In genomic region chr7:140506788-140507464, GRCh38 we compare ENCODE assay signal across 1 cellular context.
TF ChIP-seq lines count a peak whose summit lies in the region.

No MANE protein-coding gene starts in this region.

TF ChIP-seq in HEK293, 187 proteins besides CTCF, POLR2A, EP300 and RAD21 (continued from another document and continues in another):
- TF ChIP-seq, protein P1, sequence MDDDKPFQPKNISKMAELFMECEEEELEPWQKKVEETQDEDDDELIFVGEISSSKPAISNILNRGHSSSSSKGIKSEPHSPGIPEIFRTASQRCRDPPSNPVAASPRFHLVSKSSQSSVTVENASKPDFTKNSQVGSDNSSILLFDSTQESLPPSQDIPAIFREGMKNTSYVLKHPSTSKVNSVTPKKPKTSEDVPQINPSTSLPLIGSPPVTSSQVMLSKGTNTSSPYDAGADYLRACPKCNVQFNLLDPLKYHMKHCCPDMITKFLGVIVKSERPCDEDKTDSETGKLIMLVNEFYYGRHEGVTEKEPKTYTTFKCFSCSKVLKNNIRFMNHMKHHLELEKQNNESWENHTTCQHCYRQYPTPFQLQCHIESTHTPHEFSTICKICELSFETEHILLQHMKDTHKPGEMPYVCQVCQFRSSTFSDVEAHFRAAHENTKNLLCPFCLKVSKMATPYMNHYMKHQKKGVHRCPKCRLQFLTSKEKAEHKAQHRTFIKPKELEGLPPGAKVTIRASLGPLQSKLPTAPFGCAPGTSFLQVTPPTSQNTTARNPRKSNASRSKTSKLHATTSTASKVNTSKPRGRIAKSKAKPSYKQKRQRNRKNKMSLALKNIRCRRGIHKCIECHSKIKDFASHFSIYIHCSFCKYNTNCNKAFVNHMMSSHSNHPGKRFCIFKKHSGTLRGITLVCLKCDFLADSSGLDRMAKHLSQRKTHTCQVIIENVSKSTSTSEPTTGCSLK (tag by site-specific recombination; IDR thresholded peaks at IDR 0.05), result no peak
- TF ChIP-seq ZNF23 (tag by site-specific recombination; IDR thresholded peaks at IDR 0.05; ENCODE audit: borderline replicate concordance), result no peak
- no peak for TF ChIP-seq PRDM1 (tag by site-specific recombination; IDR thresholded peaks at IDR 0.05)
- TF ChIP-seq ZNF621 (tag by site-specific recombination; IDR thresholded peaks at IDR 0.05), result no peak
- TF ChIP-seq ZNF529 (tag by site-specific recombination; IDR thresholded peaks at IDR 0.05; ENCODE audit: insufficient replicate concordance), result no peak
- TF ChIP-seq ZNF175 (tag by site-specific recombination; IDR thresholded peaks at IDR 0.05), result no peak
- no peak for TF ChIP-seq KLF17 (tag by site-specific recombination; IDR thresholded peaks at IDR 0.05)
- no peak for TF ChIP-seq SETDB1 (IDR thresholded peaks at IDR 0.05; ENCODE audit: insufficient read length, low read length)
- TF ChIP-seq ZNF561 (tag by site-specific recombination; IDR thresholded peaks at IDR 0.05; ENCODE audit: borderline replicate concordance), result peak; percentile 32; the same call in 1 of the 2 replicates
- TF ChIP-seq ZNF366 (tag by site-specific recombination; conservative IDR thresholded peaks at IDR 0.05), result no peak; the same call in 1 of the 2 replicates
- TF ChIP-seq, protein P2, sequence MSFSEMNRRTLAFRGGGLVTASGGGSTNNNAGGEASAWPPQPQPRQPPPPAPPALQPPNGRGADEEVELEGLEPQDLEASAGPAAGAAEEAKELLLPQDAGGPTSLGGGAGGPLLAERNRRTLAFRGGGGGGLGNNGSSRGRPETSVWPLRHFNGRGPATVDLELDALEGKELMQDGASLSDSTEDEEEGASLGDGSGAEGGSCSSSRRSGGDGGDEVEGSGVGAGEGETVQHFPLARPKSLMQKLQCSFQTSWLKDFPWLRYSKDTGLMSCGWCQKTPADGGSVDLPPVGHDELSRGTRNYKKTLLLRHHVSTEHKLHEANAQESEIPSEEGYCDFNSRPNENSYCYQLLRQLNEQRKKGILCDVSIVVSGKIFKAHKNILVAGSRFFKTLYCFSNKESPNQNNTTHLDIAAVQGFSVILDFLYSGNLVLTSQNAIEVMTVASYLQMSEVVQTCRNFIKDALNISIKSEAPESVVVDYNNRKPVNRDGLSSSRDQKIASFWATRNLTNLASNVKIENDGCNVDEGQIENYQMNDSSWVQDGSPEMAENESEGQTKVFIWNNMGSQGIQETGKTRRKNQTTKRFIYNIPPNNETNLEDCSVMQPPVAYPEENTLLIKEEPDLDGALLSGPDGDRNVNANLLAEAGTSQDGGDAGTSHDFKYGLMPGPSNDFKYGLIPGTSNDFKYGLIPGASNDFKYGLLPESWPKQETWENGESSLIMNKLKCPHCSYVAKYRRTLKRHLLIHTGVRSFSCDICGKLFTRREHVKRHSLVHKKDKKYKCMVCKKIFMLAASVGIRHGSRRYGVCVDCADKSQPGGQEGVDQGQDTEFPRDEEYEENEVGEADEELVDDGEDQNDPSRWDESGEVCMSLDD (tag by site-specific recombination; IDR thresholded peaks at IDR 0.05), result no peak
- TF ChIP-seq ZNF211 (tag by site-specific recombination; IDR thresholded peaks at IDR 0.05; ENCODE audit: low read depth), result no peak
- no peak for TF ChIP-seq ZNF350 (tag by site-specific recombination; IDR thresholded peaks at IDR 0.05)
- TF ChIP-seq ZBTB8A (tag by site-specific recombination; IDR thresholded peaks at IDR 0.05), result no peak
- no peak for TF ChIP-seq ZNF610 (tag by site-specific recombination; IDR thresholded peaks at IDR 0.05; ENCODE audit: borderline replicate concordance)
- TF ChIP-seq ZNF140 (tag by site-specific recombination; IDR thresholded peaks at IDR 0.05), result no peak
- no peak for TF ChIP-seq ZNF248 (tag by site-specific recombination; IDR thresholded peaks at IDR 0.05)
- TF ChIP-seq SALL2 (tag by site-specific recombination; IDR thresholded peaks at IDR 0.05; ENCODE audit: borderline replicate concordance), result no peak
- TF ChIP-seq ZEB2 (tag by site-specific recombination; IDR thresholded peaks at IDR 0.05), result peak; percentile 61; the same call in 1 of the 2 replicates
- TF ChIP-seq ZXDB (tag by site-specific recombination; IDR thresholded peaks at IDR 0.05), result no peak
- TF ChIP-seq ZNF18 (tag by site-specific recombination; IDR thresholded peaks at IDR 0.05), result no peak
- no peak for TF ChIP-seq ZNF184 (tag by site-specific recombination; IDR thresholded peaks at IDR 0.05)
- no peak for TF ChIP-seq ZNF768 (tag by site-specific recombination; IDR thresholded peaks at IDR 0.05)
- TF ChIP-seq ZNF416 (tag by site-specific recombination; IDR thresholded peaks at IDR 0.05), result no peak
- TF ChIP-seq ZNF202 (tag by site-specific recombination; IDR thresholded peaks at IDR 0.05; ENCODE audit: borderline replicate concordance), result no peak
- no peak for TF ChIP-seq SP2 (tag by site-specific recombination; IDR thresholded peaks at IDR 0.05)
- TF ChIP-seq ZNF292 (tag by site-specific recombination; IDR thresholded peaks at IDR 0.05; ENCODE audit: borderline replicate concordance, low read depth), result no peak
- TF ChIP-seq ZNF658 (tag by site-specific recombination; IDR thresholded peaks at IDR 0.05), result no peak
- no peak for TF ChIP-seq INSM2 (tag by site-specific recombination; IDR thresholded peaks at IDR 0.05)
- no peak for TF ChIP-seq ZNF777 (tag by site-specific recombination; IDR thresholded peaks at IDR 0.05; ENCODE audit: borderline replicate concordance)
- no peak for TF ChIP-seq ZNF423 (tag by site-specific recombination; IDR thresholded peaks at IDR 0.05)
- no peak for TF ChIP-seq ZNF394 (tag by site-specific recombination; IDR thresholded peaks at IDR 0.05; ENCODE audit: borderline replicate concordance)
- no peak for TF ChIP-seq ZNF510 (tag by site-specific recombination; IDR thresholded peaks at IDR 0.05; ENCODE audit: insufficient replicate concordance)
- TF ChIP-seq, protein P3, sequence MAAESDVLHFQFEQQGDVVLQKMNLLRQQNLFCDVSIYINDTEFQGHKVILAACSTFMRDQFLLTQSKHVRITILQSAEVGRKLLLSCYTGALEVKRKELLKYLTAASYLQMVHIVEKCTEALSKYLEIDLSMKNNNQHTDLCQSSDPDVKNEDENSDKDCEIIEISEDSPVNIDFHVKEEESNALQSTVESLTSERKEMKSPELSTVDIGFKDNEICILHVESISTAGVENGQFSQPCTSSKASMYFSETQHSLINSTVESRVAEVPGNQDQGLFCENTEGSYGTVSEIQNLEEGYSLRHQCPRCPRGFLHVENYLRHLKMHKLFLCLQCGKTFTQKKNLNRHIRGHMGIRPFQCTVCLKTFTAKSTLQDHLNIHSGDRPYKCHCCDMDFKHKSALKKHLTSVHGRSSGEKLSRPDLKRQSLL (tag by site-specific recombination; IDR thresholded peaks at IDR 0.05), result no peak
- TF ChIP-seq ZNF548 (tag by site-specific recombination; IDR thresholded peaks at IDR 0.05), result no peak
- TF ChIP-seq ZNF654 (tag by site-specific recombination; IDR thresholded peaks at IDR 0.05; ENCODE audit: low read depth), result no peak
- 0 out of 2 replicates have a peak, but pooled peaks have one; percentile 25 for TF ChIP-seq ZNF792 (tag by site-specific recombination; IDR thresholded peaks at IDR 0.05)
- peak; percentile 70; the same call in 1 of the 2 replicates for TF ChIP-seq ZNF600 (tag by site-specific recombination; IDR thresholded peaks at IDR 0.05)
- TF ChIP-seq FEZF1 (tag by site-specific recombination; IDR thresholded peaks at IDR 0.05), result 0 out of 2 replicates have a peak, but pooled peaks have one; percentile 15
- no peak for TF ChIP-seq ZNF843 (tag by site-specific recombination; IDR thresholded peaks at IDR 0.05)
- TF ChIP-seq TRIM28 (IDR thresholded peaks at IDR 0.05; ENCODE audit: borderline replicate concordance, low read length), result peak; percentile 94; the same call in 1 of the 2 replicates
- TF ChIP-seq ZNF830 (tag by site-specific recombination; IDR thresholded peaks at IDR 0.05; ENCODE audit: low read depth), result no peak
- peak; percentile 59; the same call in 1 of the 2 replicates for TF ChIP-seq SP7 (tag by site-specific recombination; IDR thresholded peaks at IDR 0.05)
- TF ChIP-seq, protein P4, sequence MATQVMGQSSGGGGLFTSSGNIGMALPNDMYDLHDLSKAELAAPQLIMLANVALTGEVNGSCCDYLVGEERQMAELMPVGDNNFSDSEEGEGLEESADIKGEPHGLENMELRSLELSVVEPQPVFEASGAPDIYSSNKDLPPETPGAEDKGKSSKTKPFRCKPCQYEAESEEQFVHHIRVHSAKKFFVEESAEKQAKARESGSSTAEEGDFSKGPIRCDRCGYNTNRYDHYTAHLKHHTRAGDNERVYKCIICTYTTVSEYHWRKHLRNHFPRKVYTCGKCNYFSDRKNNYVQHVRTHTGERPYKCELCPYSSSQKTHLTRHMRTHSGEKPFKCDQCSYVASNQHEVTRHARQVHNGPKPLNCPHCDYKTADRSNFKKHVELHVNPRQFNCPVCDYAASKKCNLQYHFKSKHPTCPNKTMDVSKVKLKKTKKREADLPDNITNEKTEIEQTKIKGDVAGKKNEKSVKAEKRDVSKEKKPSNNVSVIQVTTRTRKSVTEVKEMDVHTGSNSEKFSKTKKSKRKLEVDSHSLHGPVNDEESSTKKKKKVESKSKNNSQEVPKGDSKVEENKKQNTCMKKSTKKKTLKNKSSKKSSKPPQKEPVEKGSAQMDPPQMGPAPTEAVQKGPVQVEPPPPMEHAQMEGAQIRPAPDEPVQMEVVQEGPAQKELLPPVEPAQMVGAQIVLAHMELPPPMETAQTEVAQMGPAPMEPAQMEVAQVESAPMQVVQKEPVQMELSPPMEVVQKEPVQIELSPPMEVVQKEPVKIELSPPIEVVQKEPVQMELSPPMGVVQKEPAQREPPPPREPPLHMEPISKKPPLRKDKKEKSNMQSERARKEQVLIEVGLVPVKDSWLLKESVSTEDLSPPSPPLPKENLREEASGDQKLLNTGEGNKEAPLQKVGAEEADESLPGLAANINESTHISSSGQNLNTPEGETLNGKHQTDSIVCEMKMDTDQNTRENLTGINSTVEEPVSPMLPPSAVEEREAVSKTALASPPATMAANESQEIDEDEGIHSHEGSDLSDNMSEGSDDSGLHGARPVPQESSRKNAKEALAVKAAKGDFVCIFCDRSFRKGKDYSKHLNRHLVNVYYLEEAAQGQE (tag by site-specific recombination; IDR thresholded peaks at IDR 0.05), result no peak
- no peak for TF ChIP-seq ZNF121 (tag by site-specific recombination; IDR thresholded peaks at IDR 0.05)
- TF ChIP-seq GLIS2 (tag by site-specific recombination; IDR thresholded peaks at IDR 0.05), result peak; percentile 78
- TF ChIP-seq ZSCAN30 (tag by site-specific recombination; IDR thresholded peaks at IDR 0.05), result 0 out of 2 replicates have a peak, but pooled peaks have one; percentile 38
- TF ChIP-seq ZNF558 (tag by site-specific recombination; IDR thresholded peaks at IDR 0.05), result no peak
- no peak for TF ChIP-seq ZNF747 (tag by site-specific recombination; IDR thresholded peaks at IDR 0.05)
- peak; percentile 89 for TF ChIP-seq ZNF335 (tag by site-specific recombination; conservative IDR thresholded peaks at IDR 0.05)
- no peak; the same call in 1 of the 2 replicates for TF ChIP-seq IKZF3 (tag by site-specific recombination; IDR thresholded peaks at IDR 0.05)
- TF ChIP-seq GLIS1 (tag by site-specific recombination; IDR thresholded peaks at IDR 0.05), result peak; percentile 88
- TF ChIP-seq ZNF324 (tag by site-specific recombination; IDR thresholded peaks at IDR 0.05), result no peak
- no peak for TF ChIP-seq ZNF274 (IDR thresholded peaks at IDR 0.05; ENCODE audit: low read length)
- TF ChIP-seq ZNF274 (tag by site-specific recombination; IDR thresholded peaks at IDR 0.05; ENCODE audit: borderline replicate concordance), result no peak
- TF ChIP-seq HOXD13 (CRISPR knock-in tag; IDR thresholded peaks at IDR 0.05; ENCODE audit: borderline replicate concordance), result no peak
- TF ChIP-seq ZBTB48 (tag by site-specific recombination; IDR thresholded peaks at IDR 0.05), result no peak; the same call in 1 of the 2 replicates
- no peak for TF ChIP-seq ZNF391 (tag by site-specific recombination; IDR thresholded peaks at IDR 0.05; ENCODE audit: borderline replicate concordance, low read depth)
- no peak for TF ChIP-seq HOXC10 (CRISPR knock-in tag; IDR thresholded peaks at IDR 0.05)
- peak; percentile 99 for TF ChIP-seq SCRT1 (tag by site-specific recombination; IDR thresholded peaks at IDR 0.05; ENCODE audit: borderline replicate concordance)
- TF ChIP-seq ZNF214 (tag by site-specific recombination; IDR thresholded peaks at IDR 0.05; ENCODE audit: borderline replicate concordance), result no peak
